In genomic region chr14:34310724-34311123, GRCh38 we compare ENCODE assay signal across 30 cellular contexts.
"Had no signal": no experiment of that assay in that cellular context is flagged by ENCODE, and none has a peak within 500 bp of the region (broad histone marks: within the 10 kb centered on the region; RNA-seq: fewer than 3 reads in every experiment).

No MANE protein-coding gene starts in this region.

- H3K4me3 Mint-ChIP-seq: naive B cell; naive thymus-derived CD8-positive, alpha-beta T cell; natural killer cell treated with Interleukin-12 subunit alpha and Interleukin-12 subunit beta and Interleukin-15 and Interleukin-18, amount 100 ng/mL, for 72 hours; nephron progenitor cell; neural crest cell; stimulated activated naive B cell treated with anti-CD40 and anti-IgM and Interleukin-4, amounts not matched to agents 10 μg/mL and 1 μg/mL and 100 μg/mL, for 72 hours; stimulated activated naive CD8-positive, alpha-beta T cell treated with anti-CD3 and anti-CD28 coated beads, Interleukin-15, Interleukin-2, amounts not matched to agents 100 ng/mL and 50 ng/mL, for 24 hours had no signal

- H3K4me3 ChIP-seq: pancreas, psoas muscle, skin epidermis, smooth muscle cell, spleen, stomach, thoracic aorta, thyroid gland, tibial nerve, upper lobe of left lung, vagina had no signal

- H3K27ac ChIP-seq: neutrophil, pancreas, psoas muscle, skin epidermis, spleen, stomach, thoracic aorta, thyroid gland, tibial nerve, upper lobe of left lung, vagina had no signal

- H3K4me1 Mint-ChIP-seq: naive B cell; naive thymus-derived CD8-positive, alpha-beta T cell; nephron progenitor cell; neural crest cell; stimulated activated naive B cell treated with anti-CD40 and anti-IgM and Interleukin-4, amounts not matched to agents 10 μg/mL and 1 μg/mL and 100 μg/mL, for 72 hours had no signal

- H3K36me3 ChIP-seq: neutrophil, pancreas, spleen, stomach, thoracic aorta, thyroid gland, tibial nerve, upper lobe of left lung, vagina had no signal

- FAIRE-seq: pancreas, urothelium cell line had no signal

- H3K4me2 ChIP-seq: smooth muscle cell had no signal

- H3K9me3 ChIP-seq: neutrophil, pancreas, psoas muscle, thoracic aorta, thyroid gland, tibial nerve, upper lobe of left lung, vagina had no signal

- H3K4me1 ChIP-seq: pancreas, psoas muscle, spleen, stomach, thyroid gland, tibial nerve, upper lobe of left lung, vagina had no signal

- H3K27me3 ChIP-seq: spleen, thyroid gland, tibial nerve, upper lobe of left lung, vagina had no signal

- H3K9me3 Mint-ChIP-seq: natural killer cell treated with Interleukin-12 subunit alpha and Interleukin-12 subunit beta and Interleukin-15 and Interleukin-18, amount 100 ng/mL, for 72 hours; nephron progenitor cell; neural crest cell; stimulated activated naive CD8-positive, alpha-beta T cell treated with anti-CD3 and anti-CD28 coated beads, Interleukin-15, Interleukin-2, amounts not matched to agents 100 ng/mL and 50 ng/mL, for 24 hours had no signal

- ATAC-seq: naive thymus-derived CD8-positive, alpha-beta T cell; natural killer cell treated with Interleukin-12 subunit alpha and Interleukin-12 subunit beta and Interleukin-15 and Interleukin-18, amount 100 ng/mL, for 72 hours; pancreas; psoas muscle; right cardiac atrium; sciatic nerve; stimulated activated naive B cell treated with anti-CD40 and anti-IgM and Interleukin-4, amounts not matched to agents 10 μg/mL and 1 μg/mL and 100 μg/mL, for 72 hours had no signal

- H3K36me3 Mint-ChIP-seq: naive B cell; naive thymus-derived CD8-positive, alpha-beta T cell; natural killer cell treated with Interleukin-12 subunit alpha and Interleukin-12 subunit beta and Interleukin-15 and Interleukin-18, amount 100 ng/mL, for 72 hours; stimulated activated naive B cell treated with anti-CD40 and anti-IgM and Interleukin-4, amounts not matched to agents 10 μg/mL and 1 μg/mL and 100 μg/mL, for 72 hours had no signal

- H3K27ac Mint-ChIP-seq: naive B cell; naive thymus-derived CD8-positive, alpha-beta T cell; natural killer cell treated with Interleukin-12 subunit alpha and Interleukin-12 subunit beta and Interleukin-15 and Interleukin-18, amount 100 ng/mL, for 72 hours; nephron progenitor cell; stimulated activated naive B cell treated with anti-CD40 and anti-IgM and Interleukin-4, amounts not matched to agents 10 μg/mL and 1 μg/mL and 100 μg/mL, for 72 hours; stimulated activated naive CD8-positive, alpha-beta T cell treated with anti-CD3 and anti-CD28 coated beads, Interleukin-15, Interleukin-2, amounts not matched to agents 100 ng/mL and 50 ng/mL, for 24 hours had no signal

- DNase-seq: naive B cell; naive thymus-derived CD8-positive, alpha-beta T cell; nephron progenitor cell; nucleus accumbens; pancreas; psoas muscle; right cardiac atrium; spleen; stimulated activated CD4-positive, alpha-beta T cell treated with anti-CD3 and anti-CD28 coated beads, Interleukin-12 subunit alpha, Interleukin-12 subunit beta, amount 100 ng/mL, for 4 hours; stimulated activated CD4-positive, alpha-beta T cell treated with anti-CD3 and anti-CD28 coated beads, Interleukin-1b, Interleukin-23, amount 100 ng/mL, for 48 hours; stimulated activated CD4-positive, alpha-beta T cell treated with anti-CD3 and anti-CD28 coated beads, Interleukin-4, amount 100 ng/mL, for 1 hour; stimulated activated CD4-positive, alpha-beta T cell treated with anti-CD3 and anti-CD28 coated beads, Interleukin-4, amount 100 ng/mL, for 4 hours; stimulated activated CD8-positive, alpha-beta memory T cell treated with anti-CD3 and anti-CD28 coated beads, Interleukin-4, amount 100 ng/mL, for 48 hours; stimulated activated naive B cell treated with anti-CD40 and anti-IgM and Interleukin-4, amounts not matched to agents 10 μg/mL and 1 μg/mL and 100 μg/mL, for 72 hours; stimulated activated naive CD4-positive, alpha-beta T cell treated with Interleukin-2 at 50 U/mL for 16 hours; stomach; thyroid gland; trophoblast cell; upper lobe of left lung had no signal
